In the genomic region with DNA sequence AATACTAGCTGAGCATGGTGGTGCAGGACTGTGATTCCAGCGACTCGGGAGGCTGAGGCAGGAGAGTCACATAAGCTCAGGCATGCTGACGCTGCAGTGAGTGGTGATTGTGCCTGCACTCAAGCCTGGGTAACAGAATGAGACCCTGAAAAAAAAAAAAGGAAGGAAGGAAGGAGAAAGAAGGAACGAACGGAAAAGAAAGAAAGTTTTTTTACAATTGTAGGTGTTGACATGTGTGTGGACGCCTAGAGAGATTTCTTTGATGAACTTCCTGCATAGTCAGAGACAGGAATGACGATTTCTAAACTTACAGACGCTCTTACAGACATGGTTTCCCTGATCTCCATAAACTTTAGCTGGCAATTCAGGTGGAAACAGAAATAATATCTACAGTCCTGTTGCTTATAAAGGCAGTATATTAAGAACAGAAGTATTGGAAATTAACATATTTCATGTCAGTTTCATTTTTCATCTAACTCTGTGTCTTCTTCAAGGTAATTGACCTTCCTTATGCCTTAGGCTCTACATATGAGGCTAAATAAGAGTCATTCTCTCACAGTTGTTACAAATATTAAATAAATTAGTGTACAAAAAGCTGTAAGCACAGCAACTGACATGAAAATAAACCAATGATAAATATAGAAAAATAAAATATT, we compare ENCODE assay signal across 8 cellular contexts.
DNase-seq lines count a peak whose midpoint lies in the region; TF ChIP-seq lines count a peak whose summit lies in the region.

No MANE protein-coding gene starts in this region.

- H3K27me3 Mint-ChIP-seq in activated naive CD8-positive, alpha-beta T cell = no peaks in the 10 kb centered on the region

- DNase-seq in activated CD4-positive, alpha-beta T cell treated with anti-CD3 and anti-CD28 coated beads for 48 hours = peak; percentile 32
- DNase-seq in activated CD4-positive, alpha-beta T cell treated with anti-CD3 and anti-CD28 coated beads for 4 hours = no peak
- DNase-seq in KBM-7 (peak; percentile 85), cerebellar nuclear complex (lab: John Stamatoyannopoulos, UW) (no peak), iPS-NIHi11 (ENCODE audit: low spot score) (no peak), RWPE1 (ENCODE audit: low spot score) (no peak)

- in situ Hi-C loops in KBM-7 (cut with MboI; ENCODE audit: low pct_unique_long_range_greater_than_20kb, low sequenced_read_pairs) = no loop called here

- H3K4me1 Mint-ChIP-seq in activated naive CD8-positive, alpha-beta T cell (ENCODE audit: low read depth) = peaks cover 63% of the 10 kb centered on the region

- H3K36me3 Mint-ChIP-seq in activated naive CD8-positive, alpha-beta T cell = peaks cover 17% of the 10 kb centered on the region

- H3K27ac Mint-ChIP-seq in activated naive CD8-positive, alpha-beta T cell = peak overlapping the region; percentile 97

- CTCF ChIA-PET in RWPE1 (lab: Yijun Ruan, JAX) = interaction anchor here (0.6 kb wide), 2 partner anchors 108 to 404 kb away, joined by 4 read pairs; no protein-coding TSS in a partner anchor

- TF ChIP-seq CTCF in RWPE1 (conservative IDR thresholded peaks at IDR 0.05; ENCODE audit: low read depth) = no peak

- no peaks in the 10 kb centered on the region for H3K9me3 Mint-ChIP-seq in activated naive CD8-positive, alpha-beta T cell (ENCODE audit: low read depth)

- POLR2A ChIA-PET in RWPE1 (lab: Yijun Ruan, JAX; ENCODE audit: low non-redundant PET) = no interaction called here

- H3K27ac ChIP-seq in skin epidermis = peak overlapping the region in 13 of 21 experiments; percentile 13 to 89 (median 33)
- no peak overlapping the region for H3K27ac ChIP-seq in RWPE1

- H3K4me3 Mint-ChIP-seq in activated naive CD8-positive, alpha-beta T cell = peak overlapping the region; percentile 94

- peak overlapping the region in 4 of 7 experiments; percentile 2 to 9 (median 6) for H3K4me3 ChIP-seq in skin epidermis

Comparison
In these comparisons a context has a peak if more than half of its experiments do, and no peak if none do; other contexts are left out.
1. DNase-seq: peak in activated CD4-positive, alpha-beta T cell treated with anti-CD3 and anti-CD28 coated beads for 48 hours (single experiment) and KBM-7 (single experiment); none in activated CD4-positive, alpha-beta T cell treated with anti-CD3 and anti-CD28 coated beads for 4 hours (0 of 2), cerebellar nuclear complex (0 of 2), iPS-NIHi11 (single experiment) and RWPE1 (single experiment).